Comparison of ENCODE assay signal across 1 cellular context in the genomic region with DNA sequence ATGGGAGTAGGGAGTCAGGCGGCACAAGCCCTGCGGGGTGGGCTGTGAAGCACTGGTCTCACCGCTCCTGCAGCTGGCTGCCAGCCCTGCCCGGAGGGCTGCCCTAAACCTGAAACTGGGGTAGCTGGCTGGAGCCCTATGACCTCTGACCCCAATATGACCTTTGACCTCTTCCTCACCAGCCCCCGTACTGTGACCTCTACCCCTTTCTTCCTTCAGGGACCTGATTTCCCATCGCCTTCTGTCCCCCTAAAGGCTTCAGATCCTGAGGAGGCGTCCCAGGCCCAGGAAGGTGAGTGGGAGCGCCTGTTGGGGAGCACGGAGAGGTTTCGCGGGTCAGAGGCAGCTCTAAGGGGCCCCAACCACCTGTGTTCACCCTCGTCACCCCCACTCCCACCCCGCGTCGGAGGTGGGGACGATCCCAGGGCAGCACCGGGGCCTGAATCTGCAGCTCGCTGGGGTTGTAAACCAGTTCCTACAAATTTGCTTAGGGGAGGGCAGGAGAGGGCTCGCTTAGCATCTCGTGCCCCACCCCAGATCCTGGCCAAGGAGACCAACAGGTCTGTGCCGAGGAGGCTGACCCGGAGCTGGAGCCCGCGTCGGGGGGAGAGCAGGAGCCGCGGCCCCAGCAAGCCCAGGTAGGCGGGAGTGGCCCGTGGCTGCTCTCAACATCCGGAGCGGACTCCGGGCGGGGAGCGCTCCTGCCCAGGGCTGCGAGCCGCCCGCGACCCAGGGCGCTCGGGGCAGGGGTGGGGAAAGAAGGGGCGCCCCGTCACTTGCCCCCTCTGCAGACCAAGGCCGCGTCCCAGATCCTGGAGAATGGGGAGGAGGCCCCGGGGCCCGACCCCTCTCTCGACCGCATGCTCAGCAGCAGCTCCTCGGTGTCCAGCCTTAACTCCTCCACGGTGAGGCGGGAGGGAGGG.
A peak's percentile ranks its signal among the peaks of the same experiment; 100 is the strongest.
TF ChIP-seq lines count a peak whose summit lies in the region.

No MANE protein-coding gene starts in this region.

TF ChIP-seq in WTC11, 78 proteins besides CTCF, POLR2A, EP300 and RAD21 (continued from another document):
- TF ChIP-seq PRDM15 (CRISPR knock-in tag; IDR thresholded peaks at IDR 0.05) (peak; percentile 97), MXD4 (CRISPR knock-in tag; IDR thresholded peaks at IDR 0.05; ENCODE audit: borderline replicate concordance) (no peak), GRHL2 (CRISPR knock-in tag; IDR thresholded peaks at IDR 0.05; ENCODE audit: insufficient replicate concordance, severe bottlenecking) (no peak), FOXK1 (CRISPR knock-in tag; IDR thresholded peaks at IDR 0.05) (no peak)
- TF ChIP-seq, protein P1, sequence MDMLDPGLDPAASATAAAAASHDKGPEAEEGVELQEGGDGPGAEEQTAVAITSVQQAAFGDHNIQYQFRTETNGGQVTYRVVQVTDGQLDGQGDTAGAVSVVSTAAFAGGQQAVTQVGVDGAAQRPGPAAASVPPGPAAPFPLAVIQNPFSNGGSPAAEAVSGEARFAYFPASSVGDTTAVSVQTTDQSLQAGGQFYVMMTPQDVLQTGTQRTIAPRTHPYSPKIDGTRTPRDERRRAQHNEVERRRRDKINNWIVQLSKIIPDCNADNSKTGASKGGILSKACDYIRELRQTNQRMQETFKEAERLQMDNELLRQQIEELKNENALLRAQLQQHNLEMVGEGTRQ (CRISPR knock-in tag; IDR thresholded peaks at IDR 0.05): no peak
